ENCODE assay signal across 12 cellular contexts in the genomic region with DNA sequence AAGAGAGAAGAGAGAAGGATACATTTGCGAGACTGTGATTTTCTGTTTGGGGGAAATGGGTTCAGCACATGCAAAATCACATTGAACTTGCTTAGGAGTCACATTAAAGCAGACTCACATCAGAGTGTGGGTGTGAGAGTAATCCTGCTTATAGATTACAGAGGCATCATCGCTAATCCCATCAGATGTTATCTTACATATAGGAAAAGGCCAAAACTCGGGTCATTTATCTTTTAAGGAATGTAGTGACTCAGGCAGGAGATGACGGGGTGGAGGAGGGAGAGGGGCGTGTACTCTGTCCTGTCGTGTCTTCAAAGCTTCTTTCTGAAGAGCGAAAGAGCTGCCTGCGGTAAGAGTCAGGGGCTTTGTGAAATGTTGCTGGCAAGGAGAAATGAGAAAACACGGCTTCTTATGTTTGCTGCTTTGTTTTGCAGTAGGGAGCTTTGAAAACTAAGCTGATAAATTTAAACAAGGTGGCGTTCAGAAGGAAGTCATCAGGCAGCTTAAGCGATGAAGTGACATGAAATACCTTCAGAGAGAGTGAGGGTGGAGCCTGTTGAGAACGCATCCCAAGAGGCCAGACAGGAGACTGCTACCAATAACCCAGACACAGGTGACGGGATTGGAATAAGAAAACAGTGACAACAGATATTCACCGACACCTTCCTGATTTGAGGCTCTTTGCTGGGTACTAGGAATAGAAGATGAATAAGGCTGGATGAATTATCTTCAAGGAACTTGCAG. TPM values are rescaled to one million over a fixed set of nuclear protein-coding genes. Genes with fewer than 3 reads are reported as not detected.
DNase-seq lines count a peak whose midpoint lies in the region; ATAC-seq and TF ChIP-seq lines count a peak whose summit lies in the region.
"Had no signal": no experiment of that assay in that cellular context is flagged by ENCODE, and none has a peak within 500 bp of the region (broad histone marks: within the 10 kb centered on the region; RNA-seq: fewer than 3 reads in every experiment).

No MANE protein-coding gene starts in this region.

- H3K27me3 ChIP-seq in naive thymus-derived CD4-positive, alpha-beta T cell (ENCODE audit: control insufficient read depth in 2 of 2, insufficient read depth in 2 of 2, low read length in 2 of 2), result no peaks in the 10 kb centered on the region
- no peaks in the 10 kb centered on the region for H3K27me3 ChIP-seq in right atrium auricular region

- peak overlapping the region in 6 of 9 donors; percentile 7 to 82 (median 55) for H3K27ac Mint-ChIP-seq in naive thymus-derived CD4-positive, alpha-beta T cell
- H3K27ac Mint-ChIP-seq: WTC11 had no signal

- H3K4me3 Mint-ChIP-seq in naive thymus-derived CD4-positive, alpha-beta T cell, result peak overlapping the region in 8 of 10 donors; percentile 19 to 67 (median 50)
- H3K4me3 Mint-ChIP-seq: WTC11 had no signal

- H3K27ac ChIP-seq in naive thymus-derived CD4-positive, alpha-beta T cell (ENCODE audit: low read depth, low read length), result no peak overlapping the region
- no peak overlapping the region for H3K27ac ChIP-seq in right atrium auricular region

- no peaks in the 10 kb centered on the region for H3K4me1 ChIP-seq in naive thymus-derived CD4-positive, alpha-beta T cell (ENCODE audit: control insufficient read depth in 2 of 2, insufficient read depth in 2 of 2, low read length in 2 of 2)
- H3K4me1 ChIP-seq in right atrium auricular region, result no peaks in the 10 kb centered on the region

- POLR2A ChIA-PET in naive thymus-derived CD4-positive, alpha-beta T cell (lab: Charles Lee), result no interaction called here

- H3K27me3 Mint-ChIP-seq in naive thymus-derived CD4-positive, alpha-beta T cell, result no peaks in the 10 kb centered on the region

- H3K4me3 ChIP-seq in cardiac fibroblast (replicated peaks in 1 of 2; ENCODE audit: low read depth in 2 of 2, low read length in 2 of 2), result no peak overlapping the region
- H3K4me3 ChIP-seq in naive thymus-derived CD4-positive, alpha-beta T cell (ENCODE audit: low read length), result no peak overlapping the region
- H3K4me3 ChIP-seq in right atrium auricular region, result no peak overlapping the region

- intact Hi-C loops in naive thymus-derived CD4-positive, alpha-beta T cell (cut with micrococcal nuclease), result no loop called here

- no peaks in the 10 kb centered on the region for H3K9me3 ChIP-seq in naive thymus-derived CD4-positive, alpha-beta T cell (ENCODE audit: control insufficient read depth in 2 of 3, low read length in 3 of 3)
- no peaks in the 10 kb centered on the region for H3K9me3 ChIP-seq in right atrium auricular region

- CTCF ChIA-PET in naive thymus-derived CD4-positive, alpha-beta T cell (lab: Charles Lee), result no interaction called here

- peaks cover 0 to 2% (median 0%) of the 10 kb centered on the region in 11 donors for H3K9me3 Mint-ChIP-seq in naive thymus-derived CD4-positive, alpha-beta T cell
- H3K9me3 Mint-ChIP-seq: WTC11 had no signal

- H3K4me1 Mint-ChIP-seq in naive thymus-derived CD4-positive, alpha-beta T cell, result peaks cover 0 to 8% (median 4%) of the 10 kb centered on the region in 7 donors

- no peaks in the 10 kb centered on the region for H3K36me3 ChIP-seq in naive thymus-derived CD4-positive, alpha-beta T cell (ENCODE audit: control insufficient read depth in 2 of 3, insufficient read depth in 3 of 3, low read length in 3 of 3)
- H3K36me3 ChIP-seq in right atrium auricular region, result no peaks in the 10 kb centered on the region

- TF ChIP-seq CTCF in cardiac fibroblast (IDR thresholded peaks at IDR 0.05; ENCODE audit: low read depth, low read length), result no peak
- no peak for TF ChIP-seq CTCF in right atrium auricular region (IDR thresholded peaks at IDR 0.05)

- peak; percentile 58 for DNase-seq in COLO829 (ENCODE audit: low spot score)
- DNase-seq in M059J (ENCODE audit: low read depth), result peak; percentile 65
- peak; percentile 65 to 66 for DNase-seq in cardiac fibroblast (ENCODE audit: low read depth in 2 of 2)
- DNase-seq in naive thymus-derived CD4-positive, alpha-beta T cell, result no peak
- no peak for DNase-seq in activated CD8-positive, alpha-beta memory T cell treated with anti-CD3 and anti-CD28 coated beads, Interleukin-2, amount 50 U/mL, for 4 hours
- DNase-seq in activated effector memory CD4-positive, alpha-beta T cell treated with Interleukin-2 at 50 U/mL for 16 hours, result no peak
- no peak for DNase-seq in NCI-H1105 (lab: John Stamatoyannopoulos, UW)
- DNase-seq in right atrium auricular region (ENCODE audit: low spot score), result no peak
- DNase-seq: NCI-H1092 had no signal

- no peak for ATAC-seq in naive thymus-derived CD4-positive, alpha-beta T cell
- ATAC-seq: WTC11 had no signal

- no peaks in the 10 kb centered on the region for H3K36me3 Mint-ChIP-seq in naive thymus-derived CD4-positive, alpha-beta T cell
- H3K36me3 Mint-ChIP-seq: WTC11 had no signal

RNA-seq across cellular contexts. Expression of a gene that starts 2.2 kb away (rescaled TPM):
- not detected in 2 replicates for total RNA-seq in M059J (2014; rRNA removed; shearing (Covaris generic))
- not detected for total RNA-seq in naive thymus-derived CD4-positive, alpha-beta T cell
- not detected for polyA plus RNA-seq in naive thymus-derived CD4-positive, alpha-beta T cell
- total RNA-seq in right atrium auricular region, result not detected
- total RNA-seq: liver, skeletal muscle tissue had no signal
- polyA plus RNA-seq: liver had no signal

RNA-seq across cellular contexts. Expression of a gene that starts 7.9 kb away (rescaled TPM):
- total RNA-seq in M059J (2014; rRNA removed; shearing (Covaris generic)), result not detected in 2 replicates
- not detected for total RNA-seq in naive thymus-derived CD4-positive, alpha-beta T cell
- not detected for polyA plus RNA-seq in naive thymus-derived CD4-positive, alpha-beta T cell
- not detected for total RNA-seq in right atrium auricular region
- total RNA-seq: liver, skeletal muscle tissue, WTC11 had no signal
- polyA plus RNA-seq: liver had no signal

RNA-seq across cellular contexts. Expression of a gene that starts 23.9 kb away (rescaled TPM):
- total RNA-seq in M059J (2014; rRNA removed; shearing (Covaris generic)), result 66.6 and 70.5 TPM in 2 replicates
- total RNA-seq in naive thymus-derived CD4-positive, alpha-beta T cell, result 10 to 100 TPM in 3 of 5 experiments, 1 to 10 TPM in 2; 5.6 to 20.9 (median 11.2) TPM
- polyA plus RNA-seq in naive thymus-derived CD4-positive, alpha-beta T cell, result 1 to 10 TPM; 8.1 to 9.9 TPM
- 10 to 100 TPM; 31.8 to 34.7 TPM for total RNA-seq in right atrium auricular region

RNA-seq across cellular contexts. Expression of a gene that starts 29.3 kb away (rescaled TPM):
- 63.0 and 72.1 TPM in 2 replicates for total RNA-seq in M059J (2014; rRNA removed; shearing (Covaris generic))
- 10 to 100 TPM; 16.2 to 33.6 (median 30.6) TPM for total RNA-seq in naive thymus-derived CD4-positive, alpha-beta T cell
- 10 to 100 TPM; 62.1 to 83.0 TPM for polyA plus RNA-seq in naive thymus-derived CD4-positive, alpha-beta T cell
- total RNA-seq in right atrium auricular region, result 10 to 100 TPM; 39.5 to 50.8 TPM

Comparison
In these comparisons a context has a peak if more than half of its experiments do, and no peak if none do; other contexts are left out.
1. DNase-seq: peak in COLO829 (single experiment), M059J (single experiment) and cardiac fibroblast (2 of 2); none in naive thymus-derived CD4-positive, alpha-beta T cell (0 of 9), activated CD8-positive, alpha-beta memory T cell treated with anti-CD3 and anti-CD28 coated beads, Interleukin-2, amount 50 U/mL, for 4 hours (single experiment), activated effector memory CD4-positive, alpha-beta T cell treated with Interleukin-2 at 50 U/mL for 16 hours (single experiment), NCI-H1105 (single experiment) and right atrium auricular region (single experiment).